Comparison of ENCODE assay signal across 18 cellular contexts in the genomic region with DNA sequence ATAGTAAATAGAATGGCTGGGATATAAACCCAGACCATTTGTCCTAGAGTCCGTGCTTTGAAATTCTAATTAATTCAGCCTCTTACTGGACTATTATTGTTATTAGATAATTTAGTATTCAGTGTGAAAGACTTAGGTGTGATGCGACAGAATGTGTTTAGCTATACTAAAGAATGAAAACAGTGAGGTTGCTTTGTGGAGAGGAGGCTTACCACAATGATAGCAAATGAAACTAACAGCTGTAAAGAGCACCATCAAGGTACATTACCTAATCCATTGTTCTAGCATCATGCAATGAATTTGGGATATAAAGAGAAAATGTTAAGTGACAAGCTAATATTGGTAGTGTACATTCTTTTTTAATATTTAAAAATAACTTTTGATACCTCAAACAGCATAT.
DNase-seq lines count a peak whose midpoint lies in the region; ATAC-seq and TF ChIP-seq lines count a peak whose summit lies in the region.
"Had no signal": no experiment of that assay in that cellular context is flagged by ENCODE, and none has a peak within 500 bp of the region (broad histone marks: within the 10 kb centered on the region; RNA-seq: fewer than 3 reads in every experiment).

No MANE protein-coding gene starts in this region.

- TF ChIP-seq CTCF in GM06990 (IDR thresholded peaks at IDR 0.05; ENCODE audit: insufficient read depth, low read length, poor library complexity, severe bottlenecking) = no peak

- H3K27ac ChIP-seq in caudate nucleus (ENCODE audit: low read depth, low read length) = no peak overlapping the region
- H3K27ac ChIP-seq: 22Rv1, pancreas, SK-N-MC, transverse colon had no signal

- H3K27me3 ChIP-seq in GM06990 (replicated peaks; ENCODE audit: control insufficient read depth, insufficient read depth, low read length) = no peaks in the 10 kb centered on the region
- H3K27me3 ChIP-seq: pancreas, transverse colon had no signal

- peak; percentile 93 for ATAC-seq in GM19043 (IDR thresholded peaks at IDR 0.05; ENCODE audit: low read depth, unreplicated experiment)
- ATAC-seq in HG02610 (IDR thresholded peaks at IDR 0.05; ENCODE audit: unreplicated experiment) = peak; percentile 100
- peak; percentile 97 for ATAC-seq in HG03135 (IDR thresholded peaks at IDR 0.05; ENCODE audit: unreplicated experiment)
- ATAC-seq: HCT116, pancreas had no signal

- no peaks in the 10 kb centered on the region for H3K36me3 ChIP-seq in GM06990 (ENCODE audit: control insufficient read depth, insufficient read depth, low read length)
- H3K36me3 ChIP-seq: pancreas, transverse colon had no signal

- no peak overlapping the region for H3K4me3 ChIP-seq in GM06990 (replicated peaks; ENCODE audit: low read depth, low read length)
- H3K4me3 ChIP-seq: pancreas, SK-N-MC, transverse colon had no signal

- DNase-seq in GM06990 (ENCODE audit: extremely low read depth, insufficient read length) (peak; percentile 0), caudate nucleus (lab: John Stamatoyannopoulos, UW) (no peak), COLO829 (ENCODE audit: low spot score) (no peak), RKO (ENCODE audit: low spot score) (no peak)
- no peak for DNase-seq in activated effector memory CD4-positive, alpha-beta T cell treated with anti-CD3 and anti-CD28 coated beads, Interleukin-2, amount 50 U/mL, for 16 hours
- DNase-seq: activated CD4-positive, CD25-positive, alpha-beta regulatory T cell; activated T-cell treated with anti-CD3 and anti-CD28 coated beads, Interleukin-2, amount 50 U/mL, for 24 hours; CD4-positive, alpha-beta memory T cell; dermis blood vessel endothelial cell; pancreas; stimulated activated CD4-positive, alpha-beta T cell treated with anti-CD3 and anti-CD28 coated beads, Interleukin-12 subunit alpha, Interleukin-12 subunit beta, amount 100 ng/mL, for 4 hours; transverse colon had no signal
